In genomic region chr7:104299323-104299722, GRCh38 we compare ENCODE assay signal across 31 cellular contexts. TPM values are rescaled to one million over a fixed set of nuclear protein-coding genes. Genes with fewer than 3 reads are reported as not detected.
"Had no signal": no experiment of that assay in that cellular context is flagged by ENCODE, and none has a peak within 500 bp of the region (broad histone marks: within the 10 kb centered on the region; RNA-seq: fewer than 3 reads in every experiment).

No MANE protein-coding gene starts in this region.

- H3K36me3 ChIP-seq: heart left ventricle, ovary, prostate gland, spleen, thoracic aorta, transverse colon had no signal

- H3K4me3 ChIP-seq: heart left ventricle, lung, ovary, prostate gland, spleen, thoracic aorta, transverse colon had no signal

- H3K9me3 ChIP-seq: ovary, prostate gland, thoracic aorta, transverse colon had no signal

- H3K27ac ChIP-seq: heart left ventricle, ovary, prostate gland, spleen, thoracic aorta, transverse colon had no signal

- H3K27ac Mint-ChIP-seq: natural killer cell; stimulated activated memory B cell treated with anti-CD40 and anti-IgM and Interleukin-4, amounts not matched to agents 10 μg/mL and 1 μg/mL and 100 μg/mL, for 72 hours; stimulated activated naive CD8-positive, alpha-beta T cell treated with anti-CD3 and anti-CD28 coated beads, Interleukin-15, amount 100 ng/mL, for 72 hours had no signal

- H3K27me3 ChIP-seq: heart left ventricle, ovary, transverse colon had no signal

- H3K4me1 Mint-ChIP-seq: natural killer cell; neural crest cell; stimulated activated memory B cell treated with anti-CD40 and anti-IgM and Interleukin-4, amounts not matched to agents 10 μg/mL and 1 μg/mL and 100 μg/mL, for 72 hours had no signal

- DNase-seq: cerebellar nuclear complex; effector CD8-positive, alpha-beta T cell; heart left ventricle; hippocampal formation; left colon; left ventricle myocardium superior; natural killer cell; ovary; spleen; stimulated activated CD4-positive, alpha-beta T cell treated with anti-CD3 and anti-CD28 coated beads, Interleukin-15, amount 100 ng/mL, for 24 hours; stimulated activated CD4-positive, alpha-beta T cell treated with anti-CD3 and anti-CD28 coated beads, Interleukin-1b, Interleukin-23, amount 100 ng/mL, for 48 hours; stimulated activated CD4-positive, alpha-beta T cell treated with anti-CD3 and anti-CD28 coated beads, Interleukin-4, amount 100 ng/mL, for 24 hours; stimulated activated naive CD8-positive, alpha-beta T cell treated with anti-CD3 and anti-CD28 coated beads, Interleukin-15, amount 100 ng/mL, for 72 hours; substantia nigra; transverse colon had no signal

- H3K4me1 ChIP-seq: heart left ventricle, prostate gland, spleen, transverse colon had no signal

- H3K36me3 Mint-ChIP-seq: natural killer cell; stimulated activated memory B cell treated with anti-CD40 and anti-IgM and Interleukin-4, amounts not matched to agents 10 μg/mL and 1 μg/mL and 100 μg/mL, for 72 hours had no signal

- H3K4me3 Mint-ChIP-seq: natural killer cell; neural crest cell; stimulated activated memory B cell treated with anti-CD40 and anti-IgM and Interleukin-4, amounts not matched to agents 10 μg/mL and 1 μg/mL and 100 μg/mL, for 72 hours; stimulated activated naive CD8-positive, alpha-beta T cell treated with anti-CD3 and anti-CD28 coated beads, Interleukin-15, amount 100 ng/mL, for 72 hours had no signal

RNA-seq across cellular contexts. Expression of gene LHFPL3, which starts 29.1 kb away (rescaled TPM):
- total RNA-seq: dermis microvascular lymphatic vessel endothelial cell, esophagus mucosa, fibroblast of lung, glomerular endothelial cell, heart left ventricle, kidney epithelial cell, left ventricle myocardium superior, lung, mucosa of gallbladder, myocyte, natural killer cell, neural crest cell, renal cortical epithelial cell, sciatic nerve, skeletal muscle tissue, thoracic aorta, ureter had no signal
- polyA plus RNA-seq: fibroblast of lung, heart left ventricle, lung had no signal
